8 cellular contexts compared by ENCODE assay signal in the genomic region with DNA sequence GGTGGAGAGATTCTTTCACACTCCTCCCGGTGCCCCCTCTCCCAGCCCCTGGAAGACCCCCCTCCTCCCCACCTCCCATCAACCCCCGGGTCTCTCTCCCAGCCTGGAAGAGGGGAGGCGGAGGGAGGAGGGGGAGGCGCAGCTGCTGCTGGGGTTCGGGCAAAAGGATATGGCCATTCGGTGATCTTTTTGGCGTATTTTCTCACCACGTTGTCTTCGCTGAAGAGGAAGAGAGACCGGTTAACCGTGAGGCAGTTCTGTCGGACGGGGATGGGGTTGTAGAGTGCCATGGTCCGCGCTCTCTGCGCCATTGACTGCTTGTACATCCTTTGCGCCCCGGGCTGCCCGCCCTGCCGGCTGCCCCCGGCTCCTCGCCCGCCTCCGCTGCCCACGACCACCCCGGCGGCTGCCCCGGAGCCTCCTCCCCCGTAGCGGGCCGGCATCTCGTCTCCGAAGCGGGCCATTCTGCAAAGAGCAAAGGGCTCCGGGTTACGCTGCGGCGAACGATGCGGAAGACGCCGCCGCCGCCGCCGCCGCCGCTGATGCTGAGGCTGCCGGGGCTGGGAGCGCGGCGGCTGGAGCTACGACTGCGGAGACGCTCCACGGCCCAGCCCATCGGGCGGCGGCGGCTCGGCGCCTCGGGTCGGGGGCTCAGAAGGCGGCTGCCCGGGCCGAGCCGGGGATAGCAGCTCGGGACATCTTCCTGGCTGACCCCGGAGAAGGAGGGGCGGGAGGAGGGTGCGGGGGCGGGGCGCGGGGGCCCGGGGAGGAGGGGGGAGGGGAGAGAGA. TPM values are rescaled to one million over a fixed set of nuclear protein-coding genes. Genes with fewer than 3 reads are reported as not detected.
DNase-seq lines count a peak whose midpoint lies in the region; ATAC-seq, FAIRE-seq and TF ChIP-seq lines count a peak whose summit lies in the region.

A gene (minus strand): TSS at position 719 of the 789 bp plus-strand sequence. CDS start 255 bp downstream, at position 464.

- TF ChIP-seq POLR2A in testis (IDR thresholded peaks at IDR 0.05): no peak

- H3K4me3 Mint-ChIP-seq in activated CD4-positive, alpha-beta T cell treated with anti-CD3 and anti-CD28 coated beads for 36 hours: peak within 1 kb of the TSS; percentile 27

- POLR2A ChIA-PET in activated CD4-positive, alpha-beta T cell treated with anti-CD3 and anti-CD28 coated beads for 36 hours (lab: Charles Lee): interaction anchor here (0.5 kb wide), 1 partner anchor 76 kb away, joined by 3 read pairs; no protein-coding TSS in a partner anchor

- H3K36me3 Mint-ChIP-seq in activated CD4-positive, alpha-beta T cell treated with anti-CD3 and anti-CD28 coated beads for 36 hours (ENCODE audit: low read depth): no peaks in the 10 kb centered on the region

- no peak within 1 kb of the TSS for H3K27ac Mint-ChIP-seq in activated CD4-positive, alpha-beta T cell treated with anti-CD3 and anti-CD28 coated beads for 36 hours

- FAIRE-seq in GM19239 (lab: Jason Lieb, UNC): no peak

- H3K4me3 ChIP-seq in ascending aorta (peak within 1 kb of the TSS; percentile 37 to 58), testis (peak within 1 kb of the TSS; percentile 39 to 56)

- H3K36me3 ChIP-seq in ascending aorta: no peaks in the 10 kb centered on the region
- H3K36me3 ChIP-seq in testis (ENCODE audit: low read depth, missing control alignments): no peaks in the 10 kb centered on the region

- CTCF ChIA-PET in activated CD4-positive, alpha-beta T cell treated with anti-CD3 and anti-CD28 coated beads for 36 hours (lab: Charles Lee): interaction anchor here (1.1 kb wide), 1 partner anchor 228 kb away, joined by 3 read pairs; no protein-coding TSS in a partner anchor

- intact Hi-C loops in activated CD4-positive, alpha-beta T cell treated with anti-CD3 and anti-CD28 coated beads for 36 hours (cut with DNase I, micrococcal nuclease): no loop called here
- intact Hi-C loops in ascending aorta (cut with DNase I) (no loop called here), testis (cut with DNase I; ENCODE audit: low total_unique reads) (no loop called here)

- peaks cover 62% of the 10 kb centered on the region for H3K27me3 Mint-ChIP-seq in activated CD4-positive, alpha-beta T cell treated with anti-CD3 and anti-CD28 coated beads for 36 hours

- no peaks in the 10 kb centered on the region for H3K4me1 Mint-ChIP-seq in activated CD4-positive, alpha-beta T cell treated with anti-CD3 and anti-CD28 coated beads for 36 hours

- 1 to 2% methylated on average over 23 to 54 of the region's 76 CpGs for WGBS in testis, 2 donors

- no peak within 1 kb of the TSS for H3K27ac ChIP-seq in ascending aorta
- H3K27ac ChIP-seq in testis: no peak within 1 kb of the TSS

- no peaks in the 10 kb centered on the region for H3K9me3 ChIP-seq in ascending aorta
- no peaks in the 10 kb centered on the region for H3K9me3 ChIP-seq in testis

- ATAC-seq in activated CD4-positive, alpha-beta T cell treated with anti-CD3 and anti-CD28 coated beads for 36 hours: no peak

- H3K9me3 Mint-ChIP-seq in activated CD4-positive, alpha-beta T cell treated with anti-CD3 and anti-CD28 coated beads for 36 hours (ENCODE audit: low read depth): no peaks in the 10 kb centered on the region

- peaks cover 3 to 4% of the 10 kb centered on the region in 2 donors for H3K4me1 ChIP-seq in ascending aorta
- no peaks in the 10 kb centered on the region for H3K4me1 ChIP-seq in testis

- peak; percentile 54 for DNase-seq in activated CD4-positive, alpha-beta T cell treated with anti-CD3 and anti-CD28 coated beads for 36 hours
- DNase-seq in activated CD4-positive, alpha-beta T cell treated with anti-CD3 and anti-CD28 coated beads for 1 hour: no peak
- DNase-seq in ascending aorta (ENCODE audit: low spot score in 2 of 2): no peak
- peak; percentile 69 for DNase-seq in islet precursor cell
- no peak for DNase-seq in testis
- DNase-seq in GM19239 (ENCODE audit: insufficient read length, low spot score): no peak
- no peak for DNase-seq in NCI-H2029 treated with DMSO at 0.1 percent for 48 hours (lab: John Stamatoyannopoulos, UW)
- no peak for DNase-seq in SHP77 treated with DMSO at 0.1 percent for 48 hours (lab: John Stamatoyannopoulos, UW)

- H3K27me3 ChIP-seq in ascending aorta (peaks cover 10% of the 10 kb centered on the region), testis (no peaks in the 10 kb centered on the region)

- TF ChIP-seq CTCF in ascending aorta (IDR thresholded peaks at IDR 0.05): no peak
- TF ChIP-seq CTCF in testis (IDR thresholded peaks at IDR 0.05): no peak

RNA-seq across cellular contexts. Expression of the gene that starts here (rescaled TPM):
- total RNA-seq in activated CD4-positive, alpha-beta T cell treated with anti-CD3 and anti-CD28 coated beads for 36 hours: under 1 TPM; 0.25 to 0.35 TPM
- total RNA-seq in ascending aorta (7.7 TPM), testis (10 to 100 TPM; 21.8 to 22.5 TPM)
- 9.7 TPM for polyA plus RNA-seq in testis (ENCODE audit: insufficient read depth, low read depth, low replicate concordance)

Comparison
In these comparisons a context has a peak if more than half of its experiments do, and no peak if none do; other contexts are left out.
1. Peak in DNase-seq in activated CD4-positive, alpha-beta T cell treated with anti-CD3 and anti-CD28 coated beads for 36 hours; RNA of the gene not detected or under 1 TPM.